ENCODE assay signal across 21 cellular contexts in the genomic region with DNA sequence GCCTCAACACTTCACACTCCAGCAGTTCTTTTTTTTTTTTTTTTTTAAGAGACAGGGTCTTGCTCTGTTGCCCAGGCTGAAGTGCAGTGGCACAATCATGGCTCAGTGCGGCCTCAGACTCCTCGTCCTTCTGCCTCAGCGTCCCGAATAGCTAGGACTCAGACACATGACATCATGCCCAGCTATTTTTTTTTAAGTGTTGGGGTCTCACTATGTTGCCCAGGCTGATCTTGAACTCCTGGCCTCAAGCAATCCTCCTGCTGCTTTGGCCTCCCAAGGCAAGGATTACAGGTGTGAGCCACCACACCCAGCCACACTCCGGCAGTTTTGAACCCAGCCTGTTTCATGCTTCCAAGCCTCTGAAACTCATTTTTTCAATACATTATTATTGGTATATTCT. TPM values are rescaled to one million over a fixed set of nuclear protein-coding genes. Genes with fewer than 3 reads are reported as not detected.
DNase-seq lines count a peak whose midpoint lies in the region; ATAC-seq, FAIRE-seq and TF ChIP-seq lines count a peak whose summit lies in the region.
"Had no signal": no experiment of that assay in that cellular context is flagged by ENCODE, and none has a peak within 500 bp of the region (broad histone marks: within the 10 kb centered on the region; RNA-seq: fewer than 3 reads in every experiment).

No MANE protein-coding gene starts in this region.

- H3K23me2 ChIP-seq in H1 (ENCODE audit: low read depth, low read length): peaks cover 6% of the 10 kb centered on the region

- H3K9ac ChIP-seq in HUES48 (ENCODE audit: low read depth, low read length): no peak overlapping the region
- H3K9ac ChIP-seq in H1 (replicated peaks in 1 of 4; ENCODE audit: extremely low read depth in 1 of 4, low read depth in 3 of 4, low read length in 3 of 4): no peak overlapping the region
- H3K9ac ChIP-seq: SK-N-SH had no signal

- in situ Hi-C loops in brain microvascular endothelial cell (cut with HindIII; ENCODE audit: low pct_ligation_motif_present, low sequenced_read_pairs): no loop called here

- peaks cover 0 to 25% of the 10 kb centered on the region in 2 experiments; a peak in 2 of 4 replicates for H3K79me2 ChIP-seq in H1 (ENCODE audit: control insufficient read depth in 1 of 2, insufficient read depth in 2 of 2, low read length in 2 of 2)

- H3K4me3 ChIP-seq in HUES48 (ENCODE audit: low read depth, low read length) (no peak overlapping the region), H1 (ENCODE audit: extremely low read depth in 1 of 4, insufficient read depth in 2 of 4, low read depth in 3 of 4, low read length in 4 of 4) (no peak overlapping the region), brain microvascular endothelial cell (ENCODE audit: low read depth, low read length) (no peak overlapping the region)

- no peak overlapping the region for H3K4ac ChIP-seq in H1 (replicated peaks; ENCODE audit: insufficient read length, low read depth, low read length)

- TF ChIP-seq RAD21 in H1 (IDR thresholded peaks at IDR 0.05 in 1 of 2, conservative IDR thresholded peaks at IDR 0.05 in 1 of 2; ENCODE audit: low read depth in 2 of 2, low read length in 2 of 2): no peak

- no peak overlapping the region for H2BK12ac ChIP-seq in H1 (ENCODE audit: low read depth, low read length)

- H4K5ac ChIP-seq in H1 (ENCODE audit: insufficient read length, low read depth, low read length): no peak overlapping the region

- peak overlapping the region; percentile 19 for H3K4me3 Mint-ChIP-seq in activated T-helper 17 cell treated with anti-CD3 and anti-CD28 coated beads, Interleukin-2, amount 50 U/mL, for 72 hours

- H3K27me3 ChIP-seq in HUES48 (ENCODE audit: control insufficient read depth, insufficient read depth, low read length): no peaks in the 10 kb centered on the region
- no peaks in the 10 kb centered on the region for H3K27me3 ChIP-seq in H1 (replicated peaks in 1 of 4; ENCODE audit: control insufficient read depth in 3 of 4, extremely low read depth in 1 of 4, insufficient read depth in 3 of 4, low read length in 3 of 4)
- H3K27me3 ChIP-seq in brain microvascular endothelial cell (replicated peaks): no peaks in the 10 kb centered on the region

- FAIRE-seq in H1 (lab: Jason Lieb, UNC): no peak

- H4K91ac ChIP-seq in H1 (replicated peaks; ENCODE audit: insufficient read length, low read length): no peak overlapping the region

- H3K56ac ChIP-seq in H1 (replicated peaks; ENCODE audit: insufficient read length, low read depth, low read length): no peak overlapping the region

- H3K36me3 ChIP-seq in HUES48 (ENCODE audit: control insufficient read depth, insufficient read depth, low read length) (peaks cover 72% of the 10 kb centered on the region), H1 (ENCODE audit: control insufficient read depth in 2 of 4, insufficient read depth in 4 of 4, low read length in 3 of 4) (peaks cover 2 to 55% (median 36%) of the 10 kb centered on the region in 4 experiments), brain microvascular endothelial cell (replicated peaks) (peaks cover 42% of the 10 kb centered on the region)

- no peak overlapping the region for H2BK20ac ChIP-seq in H1 (ENCODE audit: low read length)

- H3K9me3 ChIP-seq in HUES48 (ENCODE audit: control insufficient read depth, insufficient read depth, low read length): no peaks in the 10 kb centered on the region
- H3K9me3 ChIP-seq in H1 (ENCODE audit: insufficient read depth in 2 of 2, low read depth in 1 of 2, low read length in 1 of 2): no peaks in the 10 kb centered on the region
- H3K9me3 ChIP-seq: SK-N-SH had no signal

- no peak for TF ChIP-seq POLR2A in H1 (IDR thresholded peaks at IDR 0.05; ENCODE audit: control extremely low read depth in 1 of 2, low read depth in 2 of 2, low read length in 2 of 2)

- H3K79me1 ChIP-seq in H1 (ENCODE audit: low read depth, low read length): no peaks in the 10 kb centered on the region; the same call in 1 of the 2 replicates

- H4K20me1 ChIP-seq in H1 (replicated peaks in 1 of 2; ENCODE audit: control insufficient read depth in 1 of 2, insufficient read depth in 2 of 2, low read length in 2 of 2): peaks cover 2 to 3% of the 10 kb centered on the region in 2 experiments

- no peak overlapping the region for H2BK15ac ChIP-seq in H1 (ENCODE audit: low read length)

- H2AK5ac ChIP-seq in H1 (ENCODE audit: low read depth, low read length): no peak overlapping the region

- no peak overlapping the region for H3K4me2 ChIP-seq in H1 (ENCODE audit: insufficient read depth in 1 of 2, low read depth in 2 of 2, low read length in 2 of 2)
- H3K4me2 ChIP-seq: SK-N-SH had no signal

- TF ChIP-seq EP300 in H1 (IDR thresholded peaks at IDR 0.05; ENCODE audit: borderline replicate concordance in 1 of 2, low read depth in 2 of 2, low read length in 2 of 2): no peak

- no peak for TF ChIP-seq CTCF in H1 (IDR thresholded peaks at IDR 0.05; ENCODE audit: control extremely low read depth in 1 of 3, insufficient read depth in 1 of 3, low read depth in 1 of 3, low read length in 3 of 3)
- TF ChIP-seq CTCF in brain microvascular endothelial cell (IDR thresholded peaks at IDR 0.05; ENCODE audit: low read depth, low read length, missing control alignments): no peak

- peaks cover 88% of the 10 kb centered on the region for H3K36me3 Mint-ChIP-seq in activated T-helper 17 cell treated with anti-CD3 and anti-CD28 coated beads, Interleukin-2, amount 50 U/mL, for 72 hours (ENCODE audit: low read depth)

- H2AFZ ChIP-seq in H1 (ENCODE audit: low read length): no peak overlapping the region

- H3K23ac ChIP-seq in H1 (ENCODE audit: insufficient read length): no peak overlapping the region

- H2BK120ac ChIP-seq in H1 (replicated peaks; ENCODE audit: low read depth, low read length): no peak overlapping the region

- no peak overlapping the region for H2BK5ac ChIP-seq in H1 (ENCODE audit: low read depth, low read length)

- H3K9me3 Mint-ChIP-seq in activated T-helper 17 cell treated with anti-CD3 and anti-CD28 coated beads, Interleukin-2, amount 50 U/mL, for 72 hours: no peaks in the 10 kb centered on the region
- H3K9me3 Mint-ChIP-seq: IgD-negative memory B cell had no signal

- peak overlapping the region; percentile 15 for H3K27ac Mint-ChIP-seq in activated T-helper 17 cell treated with anti-CD3 and anti-CD28 coated beads, Interleukin-2, amount 50 U/mL, for 72 hours
- H3K27ac Mint-ChIP-seq: IgD-negative memory B cell had no signal

- H3K18ac ChIP-seq in H1 (ENCODE audit: extremely low read depth, low read length): no peak overlapping the region

- POLR2A ChIA-PET in H1 (lab: Charles Lee; ENCODE audit: partially characterized antibody): interaction anchor here (0.9 to 3.0 kb wide), 5 partner anchors 8 to 65 kb away, joined by 3 to 10 read pairs (median 4); no protein-coding TSS in a partner anchor

- H3K14ac ChIP-seq in H1 (ENCODE audit: insufficient read length): no peak overlapping the region

- CTCF ChIA-PET in H1 (lab: Charles Lee; ENCODE audit: partially characterized antibody): interaction anchor here (0.5 to 11.4 kb wide), 10 partner anchors 15 to 1639 kb away, joined by 3 to 106 read pairs (median 3); no protein-coding TSS in a partner anchor

- H3K27ac ChIP-seq in HUES48 (ENCODE audit: low read depth, low read length) (peak overlapping the region; percentile 73), H1 (ENCODE audit: low read depth, low read length) (no peak overlapping the region), brain microvascular endothelial cell (no peak overlapping the region)
- H3K27ac ChIP-seq: C4-2B had no signal

- peaks cover 35% of the 10 kb centered on the region for H3K4me1 Mint-ChIP-seq in activated T-helper 17 cell treated with anti-CD3 and anti-CD28 coated beads, Interleukin-2, amount 50 U/mL, for 72 hours

- H3K4me1 ChIP-seq in HUES48 (ENCODE audit: control insufficient read depth, insufficient read depth, low read length) (peaks cover 17% of the 10 kb centered on the region), H1 (replicated peaks in 1 of 4; ENCODE audit: control insufficient read depth in 3 of 4, insufficient read depth in 4 of 4, low read length in 3 of 4) (peaks cover 0 to 4% (median 2%) of the 10 kb centered on the region in 4 experiments; a peak in 4 of 7 replicates)

- WGBS in H1 (ENCODE audit: extremely low coverage in 1 of 2, insufficient coverage in 1 of 2, insufficient read length in 1 of 2, insufficient replicate concordance in 2 of 2, low coverage in 1 of 2, low lambda C conversion rate in 2 of 2, missing lambda C conversion rate in 1 of 2), 2 experiments: 98% methylated on average over 5 of the region's 5 CpGs; no CpG with 5 or more reads in 1 of the 2 experiments

- DNase-seq in H1 (ENCODE audit: low read depth in 1 of 2, low spot score in 2 of 2): no peak
- DNase-seq in NCI-H146 (lab: John Stamatoyannopoulos, UW): no peak
- no peak for DNase-seq in GM19240 (ENCODE audit: insufficient read length, low spot score)
- DNase-seq in NK-92 treated with Interleukin-12 subunit alpha and Interleukin-12 subunit beta, amount 100 ng/mL, for 24 hours (lab: John Stamatoyannopoulos, UW): no peak
- no peak for DNase-seq in brain microvascular endothelial cell
- DNase-seq: Calu3, DMS79 treated with DMSO at 0.1 percent for 48 hours, GF-D8, H7, MV-4-11, NCI-H1105, NCI-H1436 treated with DMSO at 0.1 percent for 48 hours, NCI-H1930, NCI-H2107, NCI-H774, SK-N-SH had no signal

- no peaks in the 10 kb centered on the region for H3K27me3 Mint-ChIP-seq in activated T-helper 17 cell treated with anti-CD3 and anti-CD28 coated beads, Interleukin-2, amount 50 U/mL, for 72 hours
- H3K27me3 Mint-ChIP-seq: IgD-negative memory B cell had no signal

- no peak for ATAC-seq in activated T-helper 17 cell treated with anti-CD3 and anti-CD28 coated beads, Interleukin-2, amount 50 U/mL, for 72 hours (replicated peaks)
- ATAC-seq: PC-3 had no signal

- no peak overlapping the region for H4K8ac ChIP-seq in H1 (ENCODE audit: extremely low read depth, insufficient read depth, low read length)

TF ChIP-seq in H1, 55 proteins besides CTCF, POLR2A, EP300 and RAD21 (continues in another document):
- TF ChIP-seq FOSL1 (IDR thresholded peaks at IDR 0.05; ENCODE audit: insufficient read depth, low read depth, low read length) (no peak), RBBP5 (IDR thresholded peaks at IDR 0.05; ENCODE audit: borderline replicate concordance, low read depth, low read length) (no peak), KDM1A (IDR thresholded peaks at IDR 0.05; ENCODE audit: borderline replicate concordance, low read length) (peak; percentile 30; the same call in 1 of the 2 replicates), TBP (IDR thresholded peaks at IDR 0.05; ENCODE audit: low read depth, low read length) (no peak)

RNA-seq across cellular contexts. Expression of a gene that starts 3.7 kb away (rescaled TPM):
- total RNA-seq in activated T-helper 17 cell treated with anti-CD3 and anti-CD28 coated beads, Interleukin-2, amount 50 U/mL, for 72 hours: 10 to 100 TPM; 46.9 to 72.6 TPM
- total RNA-seq in H1 (2021; fragmentation: NEBNext Ultra II Directional; extraction: Animal tissue kit (Norgen Biotek cat#: 25700)): 86.2 and 87.0 TPM in 2 replicates
- polyA plus RNA-seq in H1 (2011; rRNA removed): 23.1 and 25.8 TPM in 2 replicates
- polyA plus RNA-seq in H1 (2011; cell fraction: cytosol; rRNA removed): 33.3 TPM
- 17.5 TPM for polyA plus RNA-seq in H1 (2011; cell fraction: nucleus; rRNA removed)
- polyA plus RNA-seq in H1 (2012, experiment 1 of 2): 35.9 to 67.6 TPM (median 46.9 TPM) in 4 replicates
- polyA plus RNA-seq in H1 (2012, experiment 2 of 2): 3.2 TPM
- polyA plus RNA-seq in H1 (2013, experiment 1 of 2): 30.1 TPM
- 30.8 TPM for polyA plus RNA-seq in H1 (2013, experiment 2 of 2)
- 119 and 158 TPM in 2 replicates for polyA minus RNA-seq in H1 (2011; rRNA and poly(A)+ RNA removed)
- 49.3 TPM for polyA minus RNA-seq in H1 (2011; cell fraction: cytosol; rRNA and poly(A)+ RNA removed)
- 46.8 TPM for polyA minus RNA-seq in H1 (2011; cell fraction: nucleus; rRNA and poly(A)+ RNA removed)
